In genomic region chr12:23066095-23066494, GRCh38 we compare ENCODE assay signal across 18 cellular contexts.
"Had no signal": no experiment of that assay in that cellular context is flagged by ENCODE, and none has a peak within 500 bp of the region (broad histone marks: within the 10 kb centered on the region; RNA-seq: fewer than 3 reads in every experiment).

No MANE protein-coding gene starts in this region.

- H3K4me3 ChIP-seq: adrenal gland, body of pancreas, lung, sigmoid colon, thyroid gland had no signal

- H3K79me2 ChIP-seq: parathyroid adenoma had no signal

- H3K27me3 ChIP-seq: adrenal gland, body of pancreas, sigmoid colon, thyroid gland had no signal

- H3K9ac ChIP-seq: parathyroid adenoma had no signal

- ATAC-seq: activated CD4-positive, alpha-beta T cell treated with anti-CD3 and anti-CD28 coated beads for 36 hours; activated naive CD4-positive, alpha-beta T cell treated with anti-CD3 and anti-CD28 coated beads, Interleukin-2, amount 50 U/mL, for 72 hours; body of pancreas; esophagus mucosa; left lobe of liver; WTC11 had no signal

- DNase-seq: activated CD4-positive, alpha-beta T cell treated with anti-CD3 and anti-CD28 coated beads for 36 hours; activated CD4-positive, alpha-beta T cell treated with anti-CD3 and anti-CD28 coated beads, Interleukin-2, amount 50 U/mL, for 48 hours; activated gamma-delta T cell treated with Interleukin-2 at 50 U/mL for 16 hours; adrenal gland; body of pancreas; central memory CD4-positive, alpha-beta T cell; kidney; sigmoid colon; stimulated activated naive CD4-positive, alpha-beta T cell; SW 1271; T-helper 2 cell; thyroid gland had no signal

- H3K27ac ChIP-seq: adrenal gland, body of pancreas, parathyroid adenoma, sigmoid colon, thyroid gland had no signal

- H3K36me3 ChIP-seq: adrenal gland, sigmoid colon, thyroid gland had no signal

- H3K4me1 ChIP-seq: adrenal gland, body of pancreas, parathyroid adenoma, sigmoid colon, thyroid gland had no signal

- H3K9me3 ChIP-seq: adrenal gland, body of pancreas, sigmoid colon, thyroid gland had no signal

- H2AFZ ChIP-seq: parathyroid adenoma had no signal
